Comparison of ENCODE assay signal across 17 cellular contexts in the genomic region with DNA sequence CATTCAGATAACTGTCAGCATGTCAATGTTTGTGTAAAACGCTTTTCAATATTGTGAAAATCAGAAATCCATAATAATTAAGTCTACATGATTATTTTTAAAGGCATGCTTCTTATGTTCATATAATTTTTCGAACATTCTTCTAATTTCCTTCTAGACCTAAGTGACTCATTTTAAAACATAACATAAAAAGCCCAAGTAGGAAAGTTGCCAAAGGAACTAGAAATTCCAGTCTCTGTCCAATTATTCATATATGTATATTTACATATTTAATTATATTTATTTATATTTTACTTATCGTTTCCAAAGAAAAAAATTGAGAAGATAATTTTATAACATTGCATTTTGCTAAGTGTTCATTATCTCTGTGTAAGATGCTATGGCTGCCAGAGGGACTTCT.
"Had no signal": no experiment of that assay in that cellular context is flagged by ENCODE, and none has a peak within 500 bp of the region (broad histone marks: within the 10 kb centered on the region; RNA-seq: fewer than 3 reads in every experiment).

No MANE protein-coding gene starts in this region.

- H3K36me3 ChIP-seq: tibial artery, uterus had no signal

- H3K4me3 ChIP-seq: mucosa of descending colon, spleen, tibial artery, uterus had no signal

- H3K4me1 ChIP-seq: uterus had no signal

- H3K27me3 ChIP-seq: spleen, tibial artery, uterus had no signal

- H3K9me3 ChIP-seq: mucosa of descending colon, spleen, tibial artery, uterus had no signal

- DNase-seq: activated CD4-positive, alpha-beta memory T cell treated with anti-CD3 and anti-CD28 coated beads, Interleukin-2, amount 10 ng/mL, durations not matched to agents 7 days and 5 days; activated CD4-positive, alpha-beta T cell treated with anti-CD3 and anti-CD28 coated beads for 1 hour; activated T-cell treated with anti-CD3 and anti-CD28 coated beads, Interleukin-2, amount 50 U/mL, for 48 hours; dermis blood vessel endothelial cell; endodermal cell; immature natural killer cell; mucosa of descending colon; naive thymus-derived CD8-positive, alpha-beta T cell; nucleus accumbens; right cardiac atrium; spleen; stimulated activated CD4-positive, alpha-beta T cell treated with anti-CD3 and anti-CD28 coated beads, Interleukin-1b, Interleukin-23, amount 100 ng/mL, for 48 hours; T-cell; T1000; tibial artery; uterus had no signal

- H3K27ac ChIP-seq: spleen, tibial artery, uterus had no signal

- ATAC-seq: mucosa of descending colon; naive thymus-derived CD8-positive, alpha-beta T cell; stimulated activated memory B cell treated with anti-CD40 and anti-IgM and Interleukin-4, amounts not matched to agents 10 μg/mL and 1 μg/mL and 100 μg/mL, for 72 hours; T-cell had no signal
